ENCODE assay signal across 24 cellular contexts in the genomic region with DNA sequence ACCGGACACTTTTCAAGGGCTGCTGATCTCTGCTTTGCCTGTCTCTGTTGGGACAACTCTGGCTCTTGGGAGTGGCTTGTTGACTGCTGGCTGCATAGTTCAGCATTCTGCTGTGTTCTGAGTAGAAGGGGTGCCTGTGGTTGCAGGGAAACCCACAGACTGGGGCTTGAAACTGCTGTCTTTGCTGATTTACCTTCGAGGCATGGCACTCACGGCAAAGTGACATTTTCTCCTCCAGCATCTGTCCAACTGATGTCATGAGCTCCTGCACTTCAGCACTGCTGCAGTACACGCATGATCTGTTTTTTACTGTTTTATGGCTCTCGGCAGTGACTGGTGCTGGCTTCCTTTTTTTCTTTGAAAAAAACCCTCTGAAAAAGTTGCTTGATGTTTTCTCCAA.
"Had no signal": no experiment of that assay in that cellular context is flagged by ENCODE, and none has a peak within 500 bp of the region (broad histone marks: within the 10 kb centered on the region; RNA-seq: fewer than 3 reads in every experiment).

No MANE protein-coding gene starts in this region.

- ATAC-seq: activated naive CD8-positive, alpha-beta T cell treated with anti-CD3 and anti-CD28 coated beads, Interleukin-2, amount 50 U/mL, for 24 hours; activated T-cell treated with anti-CD3 and anti-CD28 coated beads, Interleukin-2, amount 50 U/mL, for 72 hours; left lobe of liver; lower lobe of right lung; mucosa of descending colon; stimulated activated naive CD8-positive, alpha-beta T cell treated with anti-CD3 and anti-CD28 coated beads, Interleukin-15, Interleukin-2, amounts not matched to agents 100 U/mL and 50 U/mL, for 24 hours had no signal

- H3K4me1 Mint-ChIP-seq: brain had no signal

- H3K27me3 ChIP-seq: sigmoid colon, spleen, tibial artery had no signal

- H3K4me3 Mint-ChIP-seq: activated naive CD8-positive, alpha-beta T cell treated with anti-CD3 and anti-CD28 coated beads, Interleukin-2, amount 50 U/mL, for 24 hours; activated T-cell treated with anti-CD3 and anti-CD28 coated beads, Interleukin-2, amount 50 U/mL, for 72 hours; brain; dendritic cell treated with granulocyte-macrophage colony-stimulating factor and Interleukin-4, amounts not matched to agents 40 ng/mL and 50 ng/mL, for 4 days; neural crest cell; T-helper 1 cell treated with Interleukin-12 subunit alpha and Interleukin-12 subunit beta and Interleukin-4 antibody, amounts not matched to agents 30 μg/mL and 1 μg/mL, for 36 hours had no signal

- H3K36me3 Mint-ChIP-seq: brain had no signal

- H3K27ac Mint-ChIP-seq: activated naive CD8-positive, alpha-beta T cell treated with anti-CD3 and anti-CD28 coated beads, Interleukin-2, amount 50 U/mL, for 24 hours; activated T-cell treated with anti-CD3 and anti-CD28 coated beads, Interleukin-2, amount 50 U/mL, for 72 hours; brain; dendritic cell treated with granulocyte-macrophage colony-stimulating factor and Interleukin-4, amounts not matched to agents 40 ng/mL and 50 ng/mL, for 4 days; T-helper 1 cell treated with Interleukin-12 subunit alpha and Interleukin-12 subunit beta and Interleukin-4 antibody, amounts not matched to agents 30 μg/mL and 1 μg/mL, for 36 hours had no signal

- H3K4me3 ChIP-seq: lower lobe of right lung, mucosa of descending colon, sigmoid colon, spleen, tibial artery had no signal

- H3K27ac ChIP-seq: lower lobe of right lung, sigmoid colon, spleen, tibial artery had no signal

- H3K4me1 ChIP-seq: lower lobe of right lung, sigmoid colon, spleen, tibial artery had no signal

- DNase-seq: activated CD4-positive, alpha-beta T cell treated with anti-CD3 and anti-CD28 coated beads for 4 hours; activated CD4-positive, alpha-beta T cell treated with anti-CD3 and anti-CD28 coated beads, Interleukin-2, amount 50 U/mL, for 48 hours; activated CD4-positive, CD25-positive, alpha-beta regulatory T cell; activated effector memory CD4-positive, alpha-beta T cell treated with anti-CD3 and anti-CD28 coated beads, Interleukin-2, amount 50 U/mL, for 16 hours; activated naive CD4-positive, alpha-beta T cell treated with anti-CD3 and anti-CD28 coated beads, Interleukin-2, amount 50 U/mL, for 16 hours; activated naive CD8-positive, alpha-beta T cell treated with anti-CD3 and anti-CD28 coated beads, Interleukin-2, amount 50 U/mL, for 24 hours; activated T-cell treated with anti-CD3 and anti-CD28 coated beads, Interleukin-2, amount 50 U/mL, for 72 hours; anterior cingulate cortex; effector CD4-positive, alpha-beta T cell; kidney; lower lobe of right lung; mesendoderm; mucosa of descending colon; retina; sigmoid colon; spleen; stimulated activated CD4-positive, alpha-beta T cell treated with anti-CD3 and anti-CD28 coated beads, Interleukin-4, amount 100 ng/mL, for 24 hours; stimulated activated naive CD8-positive, alpha-beta T cell treated with anti-CD3 and anti-CD28 coated beads, Interleukin-15, Interleukin-2, amounts not matched to agents 100 U/mL and 50 U/mL, for 24 hours; tibial artery had no signal

- H3K9me3 ChIP-seq: lower lobe of right lung, mucosa of descending colon, sigmoid colon, spleen, tibial artery had no signal

- H3K27me3 Mint-ChIP-seq: activated naive CD8-positive, alpha-beta T cell treated with anti-CD3 and anti-CD28 coated beads, Interleukin-2, amount 50 U/mL, for 24 hours; dendritic cell treated with granulocyte-macrophage colony-stimulating factor and Interleukin-4, amounts not matched to agents 40 ng/mL and 50 ng/mL, for 4 days had no signal

- H3K9me3 Mint-ChIP-seq: activated naive CD8-positive, alpha-beta T cell treated with anti-CD3 and anti-CD28 coated beads, Interleukin-2, amount 50 U/mL, for 24 hours had no signal

- H3K36me3 ChIP-seq: lower lobe of right lung, sigmoid colon, spleen, tibial artery had no signal
